ENCODE assay signal across 9 cellular contexts in genomic region chr17:16418684-16419066, GRCh38. TPM values are rescaled to one million over a fixed set of nuclear protein-coding genes. Genes with fewer than 3 reads are reported as not detected.
DNase-seq lines count a peak whose midpoint lies in the region; ATAC-seq, FAIRE-seq and TF ChIP-seq lines count a peak whose summit lies in the region.
"Had no signal": no experiment of that assay in that cellular context is flagged by ENCODE, and none has a peak within 500 bp of the region (broad histone marks: within the 10 kb centered on the region; RNA-seq: fewer than 3 reads in every experiment).

No MANE protein-coding gene starts in this region.

- H3K79me2 ChIP-seq in keratinocyte (ENCODE audit: control insufficient read depth, insufficient read depth, low read length) = no peaks in the 10 kb centered on the region

- H3K9ac ChIP-seq in keratinocyte (ENCODE audit: control insufficient read depth, extremely low read depth, insufficient read depth, low read length) = peak overlapping the region; percentile 22

- no peak for FAIRE-seq in keratinocyte (lab: Jason Lieb, UNC)

- no peak for TF ChIP-seq CTCF in keratinocyte (optimal IDR thresholded peaks at IDR 0.05 in 1 of 3, IDR thresholded peaks at IDR 0.05 in 1 of 3, conservative IDR thresholded peaks at IDR 0.05 in 1 of 3; ENCODE audit: extremely low read depth in 1 of 3, insufficient read depth in 2 of 3, low read length in 3 of 3)
- TF ChIP-seq CTCF in thoracic aorta (IDR thresholded peaks at IDR 0.05) = no peak

- H3K4me2 ChIP-seq in keratinocyte (ENCODE audit: control insufficient read depth, extremely low read depth, insufficient read depth, low read depth, low read length) = peak overlapping the region; percentile 41

- H3K4me3 ChIP-seq in keratinocyte (ENCODE audit: control insufficient read depth in 2 of 3, extremely low read depth in 1 of 3, insufficient read depth in 2 of 3, low read depth in 1 of 3, low read length in 3 of 3) = peak overlapping the region in 1 of 3 experiments; percentile 27
- H3K4me3 ChIP-seq in thoracic aorta = no peak overlapping the region

- no peak for DNase-seq in activated T-cell treated with anti-CD3 and anti-CD28 coated beads, Interleukin-2, amount 50 U/mL, for 4 hours
- no peak for DNase-seq in activated T-cell treated with anti-CD3 and anti-CD28 coated beads for 4 hours
- peak; percentile 23 to 30 for DNase-seq in activated CD4-positive, alpha-beta T cell treated with anti-CD3 and anti-CD28 coated beads, Interleukin-2, amount 50 U/mL, for 48 hours
- no peak for DNase-seq in keratinocyte (ENCODE audit: low read depth, low spot score)
- no peak for DNase-seq in thoracic aorta (ENCODE audit: low spot score)
- DNase-seq: NCI-H1105 treated with DMSO at 0.1 percent for 48 hours had no signal

- H3K4me1 ChIP-seq in keratinocyte (ENCODE audit: control insufficient read depth, extremely low read depth, insufficient read depth, low read length) = peaks cover 34% of the 10 kb centered on the region
- H3K4me1 ChIP-seq in thoracic aorta (ENCODE audit: control insufficient read depth in 1 of 2, low read depth in 2 of 2) = peaks cover 21 to 42% of the 10 kb centered on the region in 2 donors

- no peaks in the 10 kb centered on the region for H4K20me1 ChIP-seq in keratinocyte (ENCODE audit: control insufficient read depth, extremely low read depth, insufficient read depth, low read length)

- peaks cover 16% of the 10 kb centered on the region for H3K36me3 Mint-ChIP-seq in activated T-cell treated with anti-CD3 and anti-CD28 coated beads, Interleukin-2, amount 50 U/mL, for 4 hours (ENCODE audit: insufficient read depth)

- no peaks in the 10 kb centered on the region for H3K9me3 Mint-ChIP-seq in activated T-cell treated with anti-CD3 and anti-CD28 coated beads, Interleukin-2, amount 50 U/mL, for 4 hours

- H3K4me1 Mint-ChIP-seq in activated T-cell treated with anti-CD3 and anti-CD28 coated beads, Interleukin-2, amount 50 U/mL, for 4 hours (ENCODE audit: low read depth) = peaks cover 58% of the 10 kb centered on the region

- peak overlapping the region; percentile 65 for H3K4me3 Mint-ChIP-seq in activated T-cell treated with anti-CD3 and anti-CD28 coated beads, Interleukin-2, amount 50 U/mL, for 4 hours

- H3K9me1 ChIP-seq in keratinocyte (ENCODE audit: control insufficient read depth, extremely low read depth, insufficient read depth, low read length) = peaks cover 5% of the 10 kb centered on the region

- ATAC-seq in activated T-cell treated with anti-CD3 and anti-CD28 coated beads, Interleukin-2, amount 50 U/mL, for 4 hours = peak; percentile 11 to 12
- ATAC-seq in thoracic aorta (ENCODE audit: insufficient number of reproducible peaks, low FRiP score, low read depth) (no peak), GM21576 (IDR thresholded peaks at IDR 0.05; ENCODE audit: unreplicated experiment) (no peak), HG03095 (IDR thresholded peaks at IDR 0.05; ENCODE audit: unreplicated experiment) (no peak), HG03457 (IDR thresholded peaks at IDR 0.05; ENCODE audit: unreplicated experiment) (no peak)

- H3K27me3 ChIP-seq in keratinocyte (ENCODE audit: control insufficient read depth, extremely low read depth, insufficient read depth, low read length) (no peaks in the 10 kb centered on the region), thoracic aorta (replicated peaks; ENCODE audit: insufficient read depth) (no peaks in the 10 kb centered on the region)

- H3K27me3 Mint-ChIP-seq in activated T-cell treated with anti-CD3 and anti-CD28 coated beads, Interleukin-2, amount 50 U/mL, for 4 hours (ENCODE audit: low read depth) = no peaks in the 10 kb centered on the region

- H2AFZ ChIP-seq in keratinocyte (ENCODE audit: control insufficient read depth, low read length) = no peak overlapping the region

- H3K27ac ChIP-seq in keratinocyte (ENCODE audit: control insufficient read depth, insufficient read depth, low read length) = peak overlapping the region; percentile 5
- peak overlapping the region; percentile 90 to 93 for H3K27ac ChIP-seq in thoracic aorta

- dilution Hi-C loops in keratinocyte (cut with MboI; ENCODE audit: extremely low pct_ligation_motif_present, low sequenced_read_pairs) = no loop called here

- H3K36me3 ChIP-seq in keratinocyte (ENCODE audit: control insufficient read depth in 2 of 2, extremely low read depth in 1 of 2, insufficient read depth in 2 of 2, low read length in 2 of 2) (no peaks in the 10 kb centered on the region), thoracic aorta (peaks cover 2% of the 10 kb centered on the region)

- H3K9me3 ChIP-seq in keratinocyte (ENCODE audit: control insufficient read depth, low read depth, low read length) (no peaks in the 10 kb centered on the region), thoracic aorta (no peaks in the 10 kb centered on the region)

RNA-seq across cellular contexts. Expression of gene TRPV2, which starts 3.3 kb away (rescaled TPM):
- total RNA-seq in activated T-cell treated with anti-CD3 and anti-CD28 coated beads, Interleukin-2, amount 50 U/mL, for 4 hours = 10 to 100 TPM; 24.7 to 34.0 (median 31.0) TPM
- 0.05 to 0.09 TPM (median 0.09 TPM) in 3 replicates for polyA plus RNA-seq in keratinocyte
- polyA plus RNA-seq in keratinocyte (2011; ENCODE audit: low read depth) = not detected
- polyA plus RNA-seq in keratinocyte (2011; cell fraction: cytosol; rRNA removed) = 0.18 and 0.32 TPM in 2 replicates
- polyA plus RNA-seq in keratinocyte (2011; cell fraction: nucleus; rRNA removed) = 0.31 and 0.56 TPM in 2 replicates
- 0.49 TPM in 1 of 2 replicates, not detected in the other for polyA plus RNA-seq in keratinocyte (2012; ENCODE audit: low replicate concordance)
- 0.49 to 0.64 TPM in 2 of 3 replicates, not detected in the other for polyA minus RNA-seq in keratinocyte
- not detected for polyA minus RNA-seq in keratinocyte (2011; cell fraction: cytosol; rRNA and poly(A)+ RNA removed)
- polyA minus RNA-seq in keratinocyte (2011; cell fraction: nucleus; rRNA and poly(A)+ RNA removed) = not detected in 2 replicates
- 10 to 100 TPM; 18.5 to 28.6 TPM for total RNA-seq in thoracic aorta

RNA-seq across cellular contexts. Expression of gene UBB, which starts 37.8 kb away (rescaled TPM):
- 1,000 to 10,000 TPM; 1,915 to 2,057 (median 1,991) TPM for total RNA-seq in activated T-cell treated with anti-CD3 and anti-CD28 coated beads, Interleukin-2, amount 50 U/mL, for 4 hours
- polyA plus RNA-seq in keratinocyte = 533 to 846 TPM (median 762 TPM) in 3 replicates
- 1,565 TPM for polyA plus RNA-seq in keratinocyte (2011; ENCODE audit: low read depth)
- polyA plus RNA-seq in keratinocyte (2011; cell fraction: cytosol; rRNA removed) = 801 and 945 TPM in 2 replicates
- polyA plus RNA-seq in keratinocyte (2011; cell fraction: nucleus; rRNA removed) = 771 and 944 TPM in 2 replicates
- 1,038 and 1,360 TPM in 2 replicates for polyA plus RNA-seq in keratinocyte (2012; ENCODE audit: low replicate concordance)
- polyA minus RNA-seq in keratinocyte = 792 to 880 TPM (median 870 TPM) in 3 replicates
- polyA minus RNA-seq in keratinocyte (2011; cell fraction: cytosol; rRNA and poly(A)+ RNA removed) = 525 TPM
- 230 and 326 TPM in 2 replicates for polyA minus RNA-seq in keratinocyte (2011; cell fraction: nucleus; rRNA and poly(A)+ RNA removed)
- total RNA-seq in thoracic aorta = 100 to 1,000 TPM; 520 to 686 TPM

Comparison
In these comparisons a context has a peak if more than half of its experiments do, and no peak if none do; other contexts are left out.
1. ATAC-seq: peak in activated T-cell treated with anti-CD3 and anti-CD28 coated beads, Interleukin-2, amount 50 U/mL, for 4 hours (2 of 2); none in thoracic aorta (single experiment), GM21576 (single experiment), HG03095 (single experiment) and HG03457 (single experiment).
2. DNase-seq: peak in activated CD4-positive, alpha-beta T cell treated with anti-CD3 and anti-CD28 coated beads, Interleukin-2, amount 50 U/mL, for 48 hours (2 of 2); none in activated T-cell treated with anti-CD3 and anti-CD28 coated beads, Interleukin-2, amount 50 U/mL, for 4 hours (single experiment), activated T-cell treated with anti-CD3 and anti-CD28 coated beads for 4 hours (single experiment), keratinocyte (single experiment) and thoracic aorta (single experiment).